ENCODE assay signal across 1 cellular context in the genomic region with DNA sequence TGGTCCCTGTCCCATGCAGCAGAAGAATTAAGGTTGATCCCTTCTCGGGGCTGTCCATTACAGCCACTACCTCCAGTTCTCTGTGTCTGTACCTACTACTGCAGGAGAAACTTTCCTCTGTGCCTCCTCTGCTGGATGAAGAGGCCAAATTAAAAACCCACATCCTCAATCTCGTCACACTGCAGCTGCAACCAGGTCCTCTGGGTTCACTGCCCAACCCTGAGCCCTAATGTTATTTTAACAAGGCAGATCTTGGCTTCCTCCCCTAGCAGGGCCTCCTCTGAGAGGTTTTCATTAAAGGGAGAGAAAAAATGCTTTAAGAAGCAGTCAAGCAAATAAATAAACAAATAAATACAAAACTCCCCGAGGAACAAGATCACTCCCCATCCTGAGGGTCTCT.
TF ChIP-seq lines count a peak whose summit lies in the region.

No MANE protein-coding gene starts in this region.

TF ChIP-seq in SK-N-SH treated with all-trans-retinoic acid at 6 μM for 48 hours, 23 proteins besides CTCF, POLR2A, EP300 and RAD21 (continued from another document):
- TF ChIP-seq, protein P1, sequence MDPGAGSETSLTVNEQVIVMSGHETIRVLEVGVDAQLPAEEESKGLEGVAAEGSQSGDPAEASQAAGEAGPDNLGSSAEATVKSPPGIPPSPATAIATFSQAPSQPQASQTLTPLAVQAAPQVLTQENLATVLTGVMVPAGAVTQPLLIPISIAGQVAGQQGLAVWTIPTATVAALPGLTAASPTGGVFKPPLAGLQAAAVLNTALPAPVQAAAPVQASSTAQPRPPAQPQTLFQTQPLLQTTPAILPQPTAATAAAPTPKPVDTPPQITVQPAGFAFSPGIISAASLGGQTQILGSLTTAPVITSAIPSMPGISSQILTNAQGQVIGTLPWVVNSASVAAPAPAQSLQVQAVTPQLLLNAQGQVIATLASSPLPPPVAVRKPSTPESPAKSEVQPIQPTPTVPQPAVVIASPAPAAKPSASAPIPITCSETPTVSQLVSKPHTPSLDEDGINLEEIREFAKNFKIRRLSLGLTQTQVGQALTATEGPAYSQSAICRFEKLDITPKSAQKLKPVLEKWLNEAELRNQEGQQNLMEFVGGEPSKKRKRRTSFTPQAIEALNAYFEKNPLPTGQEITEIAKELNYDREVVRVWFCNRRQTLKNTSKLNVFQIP (CRISPR knock-in tag; IDR thresholded peaks at IDR 0.05; ENCODE audit: borderline replicate concordance, low read depth): no peak
- TF ChIP-seq ZFP3 (CRISPR knock-in tag; IDR thresholded peaks at IDR 0.05) (no peak), RARB (CRISPR knock-in tag; IDR thresholded peaks at IDR 0.05) (no peak), OSR1 (CRISPR knock-in tag; IDR thresholded peaks at IDR 0.05) (no peak), ZNF565 (CRISPR knock-in tag; conservative IDR thresholded peaks at IDR 0.05; ENCODE audit: low read depth) (no peak)
- TF ChIP-seq, protein P2, sequence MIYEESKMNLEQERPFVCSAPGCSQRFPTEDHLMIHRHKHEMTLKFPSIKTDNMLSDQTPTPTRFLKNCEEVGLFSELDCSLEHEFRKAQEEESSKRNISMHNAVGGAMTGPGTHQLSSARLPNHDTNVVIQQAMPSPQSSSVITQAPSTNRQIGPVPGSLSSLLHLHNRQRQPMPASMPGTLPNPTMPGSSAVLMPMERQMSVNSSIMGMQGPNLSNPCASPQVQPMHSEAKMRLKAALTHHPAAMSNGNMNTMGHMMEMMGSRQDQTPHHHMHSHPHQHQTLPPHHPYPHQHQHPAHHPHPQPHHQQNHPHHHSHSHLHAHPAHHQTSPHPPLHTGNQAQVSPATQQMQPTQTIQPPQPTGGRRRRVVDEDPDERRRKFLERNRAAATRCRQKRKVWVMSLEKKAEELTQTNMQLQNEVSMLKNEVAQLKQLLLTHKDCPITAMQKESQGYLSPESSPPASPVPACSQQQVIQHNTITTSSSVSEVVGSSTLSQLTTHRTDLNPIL (CRISPR knock-in tag; IDR thresholded peaks at IDR 0.05; ENCODE audit: low read depth): no peak
- TF ChIP-seq, protein P3, sequence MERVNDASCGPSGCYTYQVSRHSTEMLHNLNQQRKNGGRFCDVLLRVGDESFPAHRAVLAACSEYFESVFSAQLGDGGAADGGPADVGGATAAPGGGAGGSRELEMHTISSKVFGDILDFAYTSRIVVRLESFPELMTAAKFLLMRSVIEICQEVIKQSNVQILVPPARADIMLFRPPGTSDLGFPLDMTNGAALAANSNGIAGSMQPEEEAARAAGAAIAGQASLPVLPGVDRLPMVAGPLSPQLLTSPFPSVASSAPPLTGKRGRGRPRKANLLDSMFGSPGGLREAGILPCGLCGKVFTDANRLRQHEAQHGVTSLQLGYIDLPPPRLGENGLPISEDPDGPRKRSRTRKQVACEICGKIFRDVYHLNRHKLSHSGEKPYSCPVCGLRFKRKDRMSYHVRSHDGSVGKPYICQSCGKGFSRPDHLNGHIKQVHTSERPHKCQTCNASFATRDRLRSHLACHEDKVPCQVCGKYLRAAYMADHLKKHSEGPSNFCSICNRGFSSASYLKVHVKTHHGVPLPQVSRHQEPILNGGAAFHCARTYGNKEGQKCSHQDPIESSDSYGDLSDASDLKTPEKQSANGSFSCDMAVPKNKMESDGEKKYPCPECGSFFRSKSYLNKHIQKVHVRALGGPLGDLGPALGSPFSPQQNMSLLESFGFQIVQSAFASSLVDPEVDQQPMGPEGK (CRISPR knock-in tag; IDR thresholded peaks at IDR 0.05; ENCODE audit: borderline replicate concordance): no peak
